1 cellular context compared by ENCODE assay signal in genomic region chr22:32905400-32905799, GRCh38.
TF ChIP-seq lines count a peak whose summit lies in the region.

No MANE protein-coding gene starts in this region.

TF ChIP-seq in SK-N-SH, 30 proteins besides CTCF, POLR2A, EP300 and RAD21 (continued from another document):
- TF ChIP-seq, protein P1, sequence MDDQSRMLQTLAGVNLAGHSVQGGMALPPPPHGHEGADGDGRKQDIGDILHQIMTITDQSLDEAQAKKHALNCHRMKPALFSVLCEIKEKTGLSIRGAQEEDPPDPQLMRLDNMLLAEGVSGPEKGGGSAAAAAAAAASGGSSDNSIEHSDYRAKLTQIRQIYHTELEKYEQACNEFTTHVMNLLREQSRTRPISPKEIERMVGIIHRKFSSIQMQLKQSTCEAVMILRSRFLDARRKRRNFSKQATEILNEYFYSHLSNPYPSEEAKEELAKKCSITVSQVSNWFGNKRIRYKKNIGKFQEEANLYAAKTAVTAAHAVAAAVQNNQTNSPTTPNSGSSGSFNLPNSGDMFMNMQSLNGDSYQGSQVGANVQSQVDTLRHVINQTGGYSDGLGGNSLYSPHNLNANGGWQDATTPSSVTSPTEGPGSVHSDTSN (IDR thresholded peaks at IDR 0.05): no peak
